In the genomic region with DNA sequence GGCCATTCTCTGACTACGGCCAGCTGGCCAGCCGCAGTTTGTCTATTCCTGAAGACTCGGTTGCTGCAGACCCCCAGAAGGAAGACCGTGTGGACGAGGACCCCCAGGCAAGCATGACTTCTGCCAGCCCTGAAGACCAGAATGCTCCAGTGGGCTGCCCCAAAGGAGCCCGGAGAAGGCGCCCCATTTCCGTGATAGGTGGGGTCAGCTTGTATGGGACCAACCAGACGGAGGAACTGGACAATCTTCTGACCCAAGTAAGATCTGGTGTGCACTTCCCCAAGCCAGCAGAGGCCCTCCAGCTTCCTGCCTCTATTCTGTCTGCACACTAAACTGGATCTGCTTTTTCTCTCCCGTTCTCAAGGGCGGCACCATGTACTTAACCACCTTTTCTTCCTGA, we compare ENCODE assay signal across 20 cellular contexts. TPM values are rescaled to one million over a fixed set of nuclear protein-coding genes. Genes with fewer than 3 reads are reported as not detected.
DNase-seq lines count a peak whose midpoint lies in the region; ATAC-seq, FAIRE-seq and TF ChIP-seq lines count a peak whose summit lies in the region.
"Had no signal": no experiment of that assay in that cellular context is flagged by ENCODE, and none has a peak within 500 bp of the region (broad histone marks: within the 10 kb centered on the region; RNA-seq: fewer than 3 reads in every experiment).

No MANE protein-coding gene starts in this region.

- peaks cover 20% of the 10 kb centered on the region for H3K36me3 Mint-ChIP-seq in activated CD4-positive, alpha-beta T cell treated with anti-CD3 and anti-CD28 coated beads, Interleukin-2, amount 10 ng/mL, durations not matched to agents 24 days and 14 days (ENCODE audit: low read depth)
- H3K36me3 Mint-ChIP-seq in IgD-negative memory B cell = peaks cover 8% of the 10 kb centered on the region
- peaks cover 32% of the 10 kb centered on the region for H3K36me3 Mint-ChIP-seq in activated naive CD8-positive, alpha-beta T cell treated with anti-CD3 and anti-CD28 coated beads for 36 hours

- no peak for FAIRE-seq in HepG2 (lab: Jason Lieb, UNC)
- FAIRE-seq: HTR-8/SVneo had no signal

- intact Hi-C loops in activated CD4-positive, alpha-beta T cell treated with anti-CD3 and anti-CD28 coated beads, Interleukin-2, amount 10 ng/mL, durations not matched to agents 24 days and 14 days (cut with micrococcal nuclease) = no loop called here
- intact Hi-C loops in HepG2 (cut with micrococcal nuclease; ENCODE audit: unreplicated experiment) = no loop called here

- H3K4me1 ChIP-seq in neutrophil (ENCODE audit: control insufficient read depth in 1 of 2, insufficient read depth in 1 of 2, low read depth in 1 of 2, low read length in 1 of 2) = peaks cover 62 to 68% of the 10 kb centered on the region in 2 experiments
- no peaks in the 10 kb centered on the region for H3K4me1 ChIP-seq in HepG2 (ENCODE audit: insufficient read depth, low read length)
- H3K4me1 ChIP-seq: SJSA1 had no signal

- H3K9me3 Mint-ChIP-seq in activated CD4-positive, alpha-beta T cell treated with anti-CD3 and anti-CD28 coated beads, Interleukin-2, amount 10 ng/mL, durations not matched to agents 24 days and 14 days = no peaks in the 10 kb centered on the region
- no peaks in the 10 kb centered on the region for H3K9me3 Mint-ChIP-seq in IgD-negative memory B cell
- no peaks in the 10 kb centered on the region for H3K9me3 Mint-ChIP-seq in activated naive CD8-positive, alpha-beta T cell treated with anti-CD3 and anti-CD28 coated beads for 36 hours
- H3K9me3 Mint-ChIP-seq: memory B cell had no signal

- H3K27ac ChIP-seq in neutrophil = peak overlapping the region; percentile 51
- no peak overlapping the region for H3K27ac ChIP-seq in HepG2 (ENCODE audit: extremely low read length, insufficient read depth, low read length)
- H3K27ac ChIP-seq: coronary artery, PC-9, SJSA1 had no signal

- H3K36me3 ChIP-seq in neutrophil (no peaks in the 10 kb centered on the region), HepG2 (replicated peaks in 1 of 2; ENCODE audit: control insufficient read depth in 1 of 2, insufficient read depth in 2 of 2, low read length in 2 of 2) (peaks cover 24 to 32% of the 10 kb centered on the region in 2 experiments)

- POLR2A ChIA-PET in HepG2 (lab: Yijun Ruan, JAX) = no interaction called here

- no peak for TF ChIP-seq POLR2A in HepG2 (IDR thresholded peaks at IDR 0.05; ENCODE audit: insufficient read depth in 1 of 2, low read depth in 2 of 2, low read length in 2 of 2)

- peak; percentile 57 for DNase-seq in activated CD4-positive, alpha-beta T cell treated with anti-CD3 and anti-CD28 coated beads, Interleukin-2, amount 10 ng/mL, durations not matched to agents 24 days and 14 days
- DNase-seq in activated CD4-positive, alpha-beta T cell treated with anti-CD3 and anti-CD28 coated beads, Interleukin-2, amount 50 U/mL, for 4 hours = no peak
- no peak for DNase-seq in activated naive CD8-positive, alpha-beta T cell treated with anti-CD3 and anti-CD28 coated beads for 36 hours
- no peak for DNase-seq in HepG2 (ENCODE audit: low spot score)
- DNase-seq: activated CD4-positive, alpha-beta T cell treated with anti-CD3 and anti-CD28 coated beads for 1 hour; DND-41; foreskin melanocyte; NCI-H2171; NCI-H69; PC-9 had no signal

- TF ChIP-seq CTCF in neutrophil (IDR thresholded peaks at IDR 0.05) (no peak), HepG2 (CRISPR knock-in tag; IDR thresholded peaks at IDR 0.05) (no peak)

- H3K79me2 ChIP-seq in HepG2 (ENCODE audit: insufficient read depth, low read length) = no peaks in the 10 kb centered on the region

- H3K27ac Mint-ChIP-seq in activated CD4-positive, alpha-beta T cell treated with anti-CD3 and anti-CD28 coated beads, Interleukin-2, amount 10 ng/mL, durations not matched to agents 24 days and 14 days = peak overlapping the region; percentile 49
- H3K27ac Mint-ChIP-seq in IgD-negative memory B cell = peak overlapping the region in 2 of 3 donors; percentile 23 to 39
- H3K27ac Mint-ChIP-seq in activated naive CD8-positive, alpha-beta T cell treated with anti-CD3 and anti-CD28 coated beads for 36 hours = peak overlapping the region; percentile 97
- H3K27ac Mint-ChIP-seq: memory B cell had no signal

- H3K4me1 Mint-ChIP-seq in activated CD4-positive, alpha-beta T cell treated with anti-CD3 and anti-CD28 coated beads, Interleukin-2, amount 10 ng/mL, durations not matched to agents 24 days and 14 days = peaks cover 50% of the 10 kb centered on the region
- H3K4me1 Mint-ChIP-seq in IgD-negative memory B cell = peaks cover 8 to 17% (median 9%) of the 10 kb centered on the region in 3 donors
- peaks cover 50% of the 10 kb centered on the region for H3K4me1 Mint-ChIP-seq in activated naive CD8-positive, alpha-beta T cell treated with anti-CD3 and anti-CD28 coated beads for 36 hours

- H3K9me3 ChIP-seq in neutrophil = no peaks in the 10 kb centered on the region
- no peaks in the 10 kb centered on the region for H3K9me3 ChIP-seq in HepG2 (ENCODE audit: low read length)
- H3K9me3 ChIP-seq: SJSA1 had no signal

- H3K9ac ChIP-seq in HepG2 (ENCODE audit: insufficient read depth, low read depth, low read length) = no peak overlapping the region

- no TSS peak for BruUV-seq in HepG2 (replicated peaks; lab: Mats Ljungman, UMichigan)

- no peak for TF ChIP-seq EP300 in HepG2 (IDR thresholded peaks at IDR 0.05; ENCODE audit: low read depth in 2 of 2, low read length in 2 of 2)
- TF ChIP-seq EP300 in HepG2 (CRISPR knock-in tag; IDR thresholded peaks at IDR 0.05; ENCODE audit: borderline replicate concordance) = no peak

- no peaks in the 10 kb centered on the region for H3K27me3 Mint-ChIP-seq in activated CD4-positive, alpha-beta T cell treated with anti-CD3 and anti-CD28 coated beads, Interleukin-2, amount 10 ng/mL, durations not matched to agents 24 days and 14 days
- peaks cover 3% of the 10 kb centered on the region for H3K27me3 Mint-ChIP-seq in IgD-negative memory B cell
- no peaks in the 10 kb centered on the region for H3K27me3 Mint-ChIP-seq in activated naive CD8-positive, alpha-beta T cell treated with anti-CD3 and anti-CD28 coated beads for 36 hours
- H3K27me3 Mint-ChIP-seq: memory B cell had no signal

- in situ Hi-C loops in HepG2 (cut with HindIII; ENCODE audit: extremely low pct_ligation_motif_present, low pct_unique_long_range_greater_than_20kb) = no loop called here

- no peak for TF ChIP-seq RAD21 in HepG2 (CRISPR knock-in tag; IDR thresholded peaks at IDR 0.05)

- ATAC-seq in HepG2 (no peak), esophagus mucosa (no peak), GM18502 (IDR thresholded peaks at IDR 0.05; ENCODE audit: poor library complexity, unreplicated experiment) (no peak)

- H3K27me3 ChIP-seq in neutrophil (no peaks in the 10 kb centered on the region), HepG2 (ENCODE audit: control insufficient read depth in 1 of 2, insufficient read depth in 2 of 2, low read length in 2 of 2) (no peaks in the 10 kb centered on the region)
- H3K27me3 ChIP-seq: SJSA1 had no signal

- CTCF ChIA-PET in HepG2 (lab: Yijun Ruan, JAX; ENCODE audit: low intra/inter-chr PET ratio, low total read pairs) = no interaction called here

- H3K4me3 ChIP-seq in neutrophil (ENCODE audit: low read depth in 1 of 2, low read length in 1 of 2) (no peak overlapping the region), HepG2 (replicated peaks in 1 of 3; ENCODE audit: insufficient read depth in 1 of 3, low read depth in 2 of 3, low read length in 3 of 3) (no peak overlapping the region)
- H3K4me3 ChIP-seq: coronary artery, PC-9, SJSA1 had no signal

- peak overlapping the region; percentile 24 for H3K4me3 Mint-ChIP-seq in activated CD4-positive, alpha-beta T cell treated with anti-CD3 and anti-CD28 coated beads, Interleukin-2, amount 10 ng/mL, durations not matched to agents 24 days and 14 days
- no peak overlapping the region for H3K4me3 Mint-ChIP-seq in IgD-negative memory B cell
- H3K4me3 Mint-ChIP-seq in activated naive CD8-positive, alpha-beta T cell treated with anti-CD3 and anti-CD28 coated beads for 36 hours = peak overlapping the region; percentile 43
- H3K4me3 Mint-ChIP-seq: memory B cell had no signal

- WGBS in HepG2 (ENCODE audit: low lambda C conversion rate) = 93% methylated on average over 10 of the region's 11 CpGs

- H3K4me2 ChIP-seq in HepG2 (ENCODE audit: low read depth, low read length) = no peak overlapping the region
- H3K4me2 ChIP-seq: PC-9 had no signal

- H4K20me1 ChIP-seq in HepG2 (ENCODE audit: insufficient read depth, low read length) = no peaks in the 10 kb centered on the region

- H2AFZ ChIP-seq in HepG2 (ENCODE audit: low read length) = no peak overlapping the region
- H2AFZ ChIP-seq: PC-9 had no signal

TF ChIP-seq in HepG2, 621 proteins besides CTCF, POLR2A, EP300 and RAD21 (continues in another document):
- TF ChIP-seq ZNF383 (CRISPR knock-in tag; IDR thresholded peaks at IDR 0.05; ENCODE audit: borderline replicate concordance) (no peak), ZZZ3 (CRISPR knock-in tag; IDR thresholded peaks at IDR 0.05; ENCODE audit: borderline replicate concordance) (no peak)

RNA-seq across cellular contexts. Expression of a gene that starts 59.8 kb away (rescaled TPM):
- 0.09 TPM in 1 of 2 replicates, not detected in the other for total RNA-seq in activated CD4-positive, alpha-beta T cell treated with anti-CD3 and anti-CD28 coated beads, Interleukin-2, amount 10 ng/mL, durations not matched to agents 24 days and 14 days
- not detected for polyA plus RNA-seq in IgD-negative memory B cell
- total RNA-seq in activated naive CD8-positive, alpha-beta T cell treated with anti-CD3 and anti-CD28 coated beads for 36 hours = not detected
- not detected in 2 replicates for total RNA-seq in HepG2 (2016; rRNA removed; fragmentation: Illumina TruSeq; extraction: Trizol)
- not detected in 2 replicates for total RNA-seq in HepG2 (2016; cell fraction: cytosol; rRNA removed; fragmentation: Illumina TruSeq; extraction: Trizol; ENCODE audit: low read depth)
- total RNA-seq in HepG2 (2016; cell fraction: insoluble cytoplasmic fraction; rRNA removed; fragmentation: Illumina TruSeq; extraction: Trizol) = not detected in 2 replicates
- total RNA-seq in HepG2 (2016; cell fraction: membrane; rRNA removed; fragmentation: Illumina TruSeq; extraction: Trizol) = not detected in 2 replicates
- total RNA-seq in HepG2 (2016; cell fraction: nucleus; rRNA removed; fragmentation: Illumina TruSeq; extraction: Trizol) = not detected in 2 replicates
- polyA plus RNA-seq in HepG2 (2011; rRNA removed) = not detected in 2 replicates
- not detected in 2 replicates for polyA plus RNA-seq in HepG2 (2011; cell fraction: cytosol; rRNA removed)
- not detected in 2 replicates for polyA plus RNA-seq in HepG2 (2011; cell fraction: nucleus; rRNA removed)
- polyA plus RNA-seq in HepG2 (2012) = not detected in 2 replicates
- not detected in 2 replicates for polyA plus RNA-seq in HepG2 (2016; cell fraction: cytosol; fragmentation: Illumina TruSeq; extraction: Trizol; ENCODE audit: low read depth)
- not detected in 2 replicates for polyA plus RNA-seq in HepG2 (2016; cell fraction: insoluble cytoplasmic fraction; fragmentation: Illumina TruSeq; extraction: Trizol; ENCODE audit: low read depth)
- polyA plus RNA-seq in HepG2 (2016; cell fraction: membrane; fragmentation: Illumina TruSeq; extraction: Trizol; ENCODE audit: low read depth) = not detected in 2 replicates
- not detected in 2 replicates for polyA plus RNA-seq in HepG2 (2016; cell fraction: nucleus; fragmentation: Illumina TruSeq; extraction: Trizol; ENCODE audit: insufficient read depth, low read depth)
- not detected in 2 replicates for polyA minus RNA-seq in HepG2 (2011; rRNA and poly(A)+ RNA removed; ENCODE audit: low replicate concordance)
- polyA minus RNA-seq in HepG2 (2011; cell fraction: cytosol; rRNA and poly(A)+ RNA removed) = not detected in 2 replicates
- polyA minus RNA-seq in HepG2 (2011; cell fraction: nucleus; rRNA and poly(A)+ RNA removed) = not detected in 2 replicates
- total RNA-seq in esophagus mucosa = not detected
- total RNA-seq: kidney epithelial cell, PC-9, SJSA1 had no signal
- polyA plus RNA-seq: neural cell had no signal

Comparison
In these comparisons a context has a peak if more than half of its experiments do, and no peak if none do; other contexts are left out.
1. H3K27ac Mint-ChIP-seq: peak in every context shown above with its lines; median percentile 97 in activated naive CD8-positive, alpha-beta T cell treated with anti-CD3 and anti-CD28 coated beads for 36 hours; 49 in activated CD4-positive, alpha-beta T cell treated with anti-CD3 and anti-CD28 coated beads, Interleukin-2, amount 10 ng/mL, durations not matched to agents 24 days and 14 days; 31 in IgD-negative memory B cell.
2. H3K4me3 Mint-ChIP-seq: peak in activated CD4-positive, alpha-beta T cell treated with anti-CD3 and anti-CD28 coated beads, Interleukin-2, amount 10 ng/mL, durations not matched to agents 24 days and 14 days (single experiment) and activated naive CD8-positive, alpha-beta T cell treated with anti-CD3 and anti-CD28 coated beads for 36 hours (single experiment); none in IgD-negative memory B cell (0 of 4).